In genomic region chr7:43757073-43757720, GRCh38 we compare ENCODE assay signal across 12 cellular contexts. TPM values are rescaled to one million over a fixed set of nuclear protein-coding genes. Genes with fewer than 3 reads are reported as not detected.
DNase-seq lines count a peak whose midpoint lies in the region; ATAC-seq and TF ChIP-seq lines count a peak whose summit lies in the region.
"Had no signal": no experiment of that assay in that cellular context is flagged by ENCODE, and none has a peak within 500 bp of the region (broad histone marks: within the 10 kb centered on the region; RNA-seq: fewer than 3 reads in every experiment).

No MANE protein-coding gene starts in this region.

- peaks cover 20% of the 10 kb centered on the region for H3K4me1 ChIP-seq in skeletal muscle satellite cell (ENCODE audit: control insufficient read depth, insufficient read depth, low read length)

- H3K4me3 Mint-ChIP-seq in activated T-cell treated with anti-CD3 and anti-CD28 coated beads, Interleukin-2, amount 50 U/mL, for 72 hours = peak overlapping the region; percentile 49 to 83
- H3K4me3 Mint-ChIP-seq in T-cell = peak overlapping the region; percentile 72 to 76 (median 75)

- TF ChIP-seq POLR2A in erythroblast (IDR thresholded peaks at IDR 0.05; ENCODE audit: low read length) = peak; percentile 34

- H3K9me3 ChIP-seq in skeletal muscle satellite cell (replicated peaks; ENCODE audit: low read length) = no peaks in the 10 kb centered on the region
- H3K9me3 ChIP-seq: SJCRH30 had no signal

- DNase-seq in activated T-cell treated with anti-CD3 and anti-CD28 coated beads, Interleukin-2, amount 50 U/mL, for 72 hours = no peak
- no peak for DNase-seq in activated T-cell treated with anti-CD3 and anti-CD28 coated beads, Interleukin-2, amount 50 U/mL, for 1 hour
- DNase-seq in T-cell (no peak), erythroblast (lab: John Stamatoyannopoulos, UW) (peak; percentile 75 to 77), NK-92 (lab: John Stamatoyannopoulos, UW; ENCODE audit: unreplicated experiment) (no peak), NCI-H146 (lab: John Stamatoyannopoulos, UW) (no peak)
- DNase-seq: left cardiac atrium, NCI-H1694 treated with DMSO at 0.1 percent for 48 hours, NCI-H69 had no signal

- H3K27me3 Mint-ChIP-seq in activated T-cell treated with anti-CD3 and anti-CD28 coated beads, Interleukin-2, amount 50 U/mL, for 72 hours (ENCODE audit: low read depth) = peaks cover 29% of the 10 kb centered on the region
- H3K27me3 Mint-ChIP-seq in T-cell = no peaks in the 10 kb centered on the region

- peaks cover 4% of the 10 kb centered on the region for H3K27me3 ChIP-seq in skeletal muscle satellite cell (ENCODE audit: control insufficient read depth, insufficient read depth, low read length)
- H3K27me3 ChIP-seq: SJCRH30 had no signal

- no peak overlapping the region for H3K9ac ChIP-seq in skeletal muscle satellite cell (ENCODE audit: low read depth, low read length)

- POLR2A ChIA-PET in T-cell (lab: Charles Lee) = interaction anchor here (0.6 to 1.6 kb wide), 2 partner anchors 172 to 174 kb away, joined by 4 to 9 read pairs; partner anchors contain the start of gene STK17A (in 1 of the 2)

- peak overlapping the region; percentile 2 for H3K27ac Mint-ChIP-seq in activated T-cell treated with anti-CD3 and anti-CD28 coated beads, Interleukin-2, amount 50 U/mL, for 72 hours
- peak overlapping the region; percentile 18 to 24 for H3K27ac Mint-ChIP-seq in T-cell

- CTCF ChIA-PET in T-cell (lab: Charles Lee) = interaction anchor here (1.0 to 1.2 kb wide), 3 partner anchors 81 to 175 kb away, joined by 3 to 7 read pairs (median 4); partner anchors contain the start of gene STK17A (in 1 of the 2)

- peak overlapping the region; percentile 17 for H3K4me2 ChIP-seq in skeletal muscle satellite cell (ENCODE audit: low read length)

- H3K4me1 Mint-ChIP-seq in activated T-cell treated with anti-CD3 and anti-CD28 coated beads, Interleukin-2, amount 50 U/mL, for 72 hours (ENCODE audit: low read depth) = peaks cover 55% of the 10 kb centered on the region
- H3K4me1 Mint-ChIP-seq in T-cell = peaks cover 24 to 42% (median 33%) of the 10 kb centered on the region in 3 donors

- no peak for ATAC-seq in activated T-cell treated with anti-CD3 and anti-CD28 coated beads, Interleukin-2, amount 50 U/mL, for 72 hours (replicated peaks in 1 of 2)
- ATAC-seq in T-cell (replicated peaks in 1 of 4) (no peak), GM21447 (IDR thresholded peaks at IDR 0.05; ENCODE audit: unreplicated experiment) (no peak)

- peaks cover 0 to 4% of the 10 kb centered on the region in 2 donors for H3K36me3 Mint-ChIP-seq in activated T-cell treated with anti-CD3 and anti-CD28 coated beads, Interleukin-2, amount 50 U/mL, for 72 hours (ENCODE audit: insufficient read depth in 2 of 2)
- no peaks in the 10 kb centered on the region for H3K36me3 Mint-ChIP-seq in T-cell

- no peak overlapping the region for H3K4me3 ChIP-seq in skeletal muscle satellite cell (ENCODE audit: low read length)

- H3K36me3 ChIP-seq in skeletal muscle satellite cell (ENCODE audit: insufficient read depth, low read length) = no peaks in the 10 kb centered on the region
- H3K36me3 ChIP-seq: SJCRH30 had no signal

- no peaks in the 10 kb centered on the region for H3K9me3 Mint-ChIP-seq in activated T-cell treated with anti-CD3 and anti-CD28 coated beads, Interleukin-2, amount 50 U/mL, for 72 hours
- no peaks in the 10 kb centered on the region for H3K9me3 Mint-ChIP-seq in T-cell

RNA-seq across cellular contexts. Expression of gene BLVRA, which starts 1.3 kb away (rescaled TPM):
- total RNA-seq in activated T-cell treated with anti-CD3 and anti-CD28 coated beads, Interleukin-2, amount 50 U/mL, for 72 hours = 10 to 100 TPM; 29.8 to 36.1 TPM
- 10 to 100 TPM; 14.1 to 21.3 (median 17.3) TPM for total RNA-seq in T-cell
- total RNA-seq in skeletal muscle satellite cell (2012; rRNA removed) = 19.2 and 22.6 TPM in 2 replicates

RNA-seq across cellular contexts. Expression of gene COA1, which starts 27.9 kb away (rescaled TPM):
- 100 to 1,000 TPM in 1 of 2 donors, 10 to 100 TPM in 1; 85.4 to 106 TPM for total RNA-seq in activated T-cell treated with anti-CD3 and anti-CD28 coated beads, Interleukin-2, amount 50 U/mL, for 72 hours
- 10 to 100 TPM; 49.6 to 92.1 (median 67.8) TPM for total RNA-seq in T-cell
- total RNA-seq in skeletal muscle satellite cell (2012; rRNA removed) = 36.0 and 74.7 TPM in 2 replicates

Comparison
In these comparisons a context has a peak if more than half of its experiments do, and no peak if none do; other contexts are left out.
1. DNase-seq: peak in erythroblast (2 of 2); none in activated T-cell treated with anti-CD3 and anti-CD28 coated beads, Interleukin-2, amount 50 U/mL, for 72 hours (0 of 2), activated T-cell treated with anti-CD3 and anti-CD28 coated beads, Interleukin-2, amount 50 U/mL, for 1 hour (single experiment), T-cell (0 of 34), NK-92 (single experiment) and NCI-H146 (single experiment).